8 cellular contexts compared by ENCODE assay signal in genomic region chr12:104303538-104304151, GRCh38. TPM values are rescaled to one million over a fixed set of nuclear protein-coding genes. Genes with fewer than 3 reads are reported as not detected.
A peak's percentile ranks its signal among the peaks of the same experiment; 100 is the strongest.
DNase-seq lines count a peak whose midpoint lies in the region; ATAC-seq and TF ChIP-seq lines count a peak whose summit lies in the region.

Gene EID3 (plus strand): TSS chr12:104303739. CDS start chr12:104303935, 196 bp downstream.

- H3K27ac ChIP-seq in spleen, result peak within 1 kb of the TSS; percentile 58 to 89 (median 80)

- TF ChIP-seq POLR2A in spleen (IDR thresholded peaks at IDR 0.05), result peak in 1 of 3 donors; percentile 17

- no peak for TF ChIP-seq CTCF in spleen (IDR thresholded peaks at IDR 0.05 in 8 of 11, conservative IDR thresholded peaks at IDR 0.05 in 3 of 11)

- peaks cover 49% of the 10 kb centered on the region for H3K4me1 Mint-ChIP-seq in central memory CD8-positive, alpha-beta T cell

- DNase-seq in activated CD4-positive, alpha-beta T cell treated with anti-CD3 and anti-CD28 coated beads for 1 hour, result peak; percentile 87
- peak; percentile 81 to 82 for DNase-seq in central memory CD8-positive, alpha-beta T cell (ENCODE audit: low spot score in 2 of 2)
- DNase-seq in inferior parietal cortex (ENCODE audit: extremely low spot score) (peak; percentile 73), spleen (peak; percentile 98), HuH-7.5 (ENCODE audit: low spot score) (no peak), NCI-H1092 (lab: John Stamatoyannopoulos, UW) (no peak)

- no peaks in the 10 kb centered on the region for H3K9me3 ChIP-seq in spleen

- intact Hi-C loops in spleen (cut with DNase I; ENCODE audit: low total_unique reads), result no loop called here

- peak within 1 kb of the TSS; percentile 88 for H3K4me3 Mint-ChIP-seq in central memory CD8-positive, alpha-beta T cell

- H3K4me3 ChIP-seq in spleen, result peak within 1 kb of the TSS; percentile 38 to 75 (median 50)

- 6 to 23% (median 15%) methylated on average over 53 to 63 of the region's 63 CpGs for WGBS in spleen, 5 donors

- H3K27ac Mint-ChIP-seq in central memory CD8-positive, alpha-beta T cell (ENCODE audit: low read depth), result peak within 1 kb of the TSS; percentile 97

- H3K9me3 Mint-ChIP-seq in central memory CD8-positive, alpha-beta T cell, result no peaks in the 10 kb centered on the region

- peaks cover 15 to 74% (median 50%) of the 10 kb centered on the region in 6 donors for H3K4me1 ChIP-seq in spleen

- H3K27me3 ChIP-seq in spleen (replicated peaks in 1 of 7), result no peaks in the 10 kb centered on the region

- H3K36me3 ChIP-seq in spleen, result peaks cover 0 to 56% (median 0%) of the 10 kb centered on the region in 6 donors

- ATAC-seq in GM18517 (IDR thresholded peaks at IDR 0.05; ENCODE audit: unreplicated experiment) (peak; percentile 80), HG03039 (IDR thresholded peaks at IDR 0.05; ENCODE audit: unreplicated experiment) (peak; percentile 86)
- peak; percentile 93 for ATAC-seq in central memory CD8-positive, alpha-beta T cell (replicated peaks; ENCODE audit: extremely low read depth, poor library complexity, severe bottlenecking)

- H3K36me3 Mint-ChIP-seq in central memory CD8-positive, alpha-beta T cell (ENCODE audit: insufficient read depth), result peaks cover 12% of the 10 kb centered on the region

- H3K27me3 Mint-ChIP-seq in central memory CD8-positive, alpha-beta T cell, result no peaks in the 10 kb centered on the region

RNA-seq across cellular contexts. Expression of gene EID3, which starts in this region (rescaled TPM):
- 10 to 100 TPM in 2 of 7 donors, 1 to 10 TPM in 5; 4.4 to 20.8 (median 7.4) TPM for total RNA-seq in spleen
- 1 to 10 TPM; 2.4 to 4.2 (median 3.5) TPM for polyA plus RNA-seq in spleen

Comparison
In these comparisons a context has a peak if more than half of its experiments do, and no peak if none do; other contexts are left out.
1. DNase-seq: peak in activated CD4-positive, alpha-beta T cell treated with anti-CD3 and anti-CD28 coated beads for 1 hour (single experiment), central memory CD8-positive, alpha-beta T cell (2 of 2), inferior parietal cortex (single experiment) and spleen (single experiment); none in HuH-7.5 (single experiment) and NCI-H1092 (single experiment).
2. Peak in every context shown above with its lines, with median percentiles within 50 percentile points of each other: ATAC-seq.